ENCODE assay signal across 1 cellular context in the genomic region with DNA sequence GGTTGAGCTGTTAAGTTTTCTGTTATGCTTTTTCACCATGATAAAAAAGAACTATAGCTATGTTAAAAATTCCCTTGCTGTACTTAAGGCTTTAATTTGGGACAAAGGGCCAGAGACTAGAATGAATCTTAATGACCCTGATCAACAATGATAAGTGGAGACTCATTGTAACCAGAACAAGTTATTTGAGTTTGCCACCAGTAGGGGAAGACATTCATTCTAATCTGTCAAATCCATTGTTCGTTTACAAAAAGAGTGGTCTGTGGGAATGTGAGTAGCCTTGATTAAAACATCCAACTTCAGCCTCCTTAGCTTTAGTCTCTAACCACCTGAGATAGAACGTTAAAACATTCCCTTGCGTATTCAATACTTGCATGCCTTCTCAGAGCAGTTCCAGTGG.
TF ChIP-seq lines count a peak whose summit lies in the region.

No MANE protein-coding gene starts in this region.

TF ChIP-seq in IMR-90, 13 proteins besides CTCF, POLR2A, EP300 and RAD21 (continued from another document):
- TF ChIP-seq, protein P1, sequence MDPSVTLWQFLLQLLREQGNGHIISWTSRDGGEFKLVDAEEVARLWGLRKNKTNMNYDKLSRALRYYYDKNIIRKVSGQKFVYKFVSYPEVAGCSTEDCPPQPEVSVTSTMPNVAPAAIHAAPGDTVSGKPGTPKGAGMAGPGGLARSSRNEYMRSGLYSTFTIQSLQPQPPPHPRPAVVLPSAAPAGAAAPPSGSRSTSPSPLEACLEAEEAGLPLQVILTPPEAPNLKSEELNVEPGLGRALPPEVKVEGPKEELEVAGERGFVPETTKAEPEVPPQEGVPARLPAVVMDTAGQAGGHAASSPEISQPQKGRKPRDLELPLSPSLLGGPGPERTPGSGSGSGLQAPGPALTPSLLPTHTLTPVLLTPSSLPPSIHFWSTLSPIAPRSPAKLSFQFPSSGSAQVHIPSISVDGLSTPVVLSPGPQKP (IDR thresholded peaks at IDR 0.05; ENCODE audit: borderline replicate concordance, low read depth, low read length): no peak
- no peak for TF ChIP-seq MAZ (IDR thresholded peaks at IDR 0.05; ENCODE audit: borderline replicate concordance, low read depth, low read length)
- TF ChIP-seq, protein P2, sequence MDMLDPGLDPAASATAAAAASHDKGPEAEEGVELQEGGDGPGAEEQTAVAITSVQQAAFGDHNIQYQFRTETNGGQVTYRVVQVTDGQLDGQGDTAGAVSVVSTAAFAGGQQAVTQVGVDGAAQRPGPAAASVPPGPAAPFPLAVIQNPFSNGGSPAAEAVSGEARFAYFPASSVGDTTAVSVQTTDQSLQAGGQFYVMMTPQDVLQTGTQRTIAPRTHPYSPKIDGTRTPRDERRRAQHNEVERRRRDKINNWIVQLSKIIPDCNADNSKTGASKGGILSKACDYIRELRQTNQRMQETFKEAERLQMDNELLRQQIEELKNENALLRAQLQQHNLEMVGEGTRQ (IDR thresholded peaks at IDR 0.05; ENCODE audit: low read depth, low read length): no peak
TF ChIP-seq in IMR-90: peak in this region for 0.
